16 cellular contexts compared by ENCODE assay signal in genomic region chr20:58141496-58141895, GRCh38.
A peak's percentile ranks its signal among the peaks of the same experiment; 100 is the strongest.
DNase-seq lines count a peak whose midpoint lies in the region; ATAC-seq lines count a peak whose summit lies in the region.
"Had no signal": no experiment of that assay in that cellular context is flagged by ENCODE, and none has a peak within 500 bp of the region (broad histone marks: within the 10 kb centered on the region; RNA-seq: fewer than 3 reads in every experiment).

No MANE protein-coding gene starts in this region.

- 41% methylated on average over 3 of the region's 4 CpGs for WGBS in mesenchymal stem cell

- no peak overlapping the region for H2BK12ac ChIP-seq in mesenchymal stem cell (ENCODE audit: low read length in 2 of 2)

- H3K4ac ChIP-seq in mesenchymal stem cell (ENCODE audit: low read depth in 1 of 2, low read length in 2 of 2), result no peak overlapping the region

- H4K8ac ChIP-seq in mesenchymal stem cell (ENCODE audit: low read length), result no peak overlapping the region

- POLR2A ChIA-PET in activated CD4-positive, alpha-beta T cell treated with anti-CD3 and anti-CD28 coated beads, Interleukin-2, amount 10 ng/mL, durations not matched to agents 7 days and 5 days (lab: Charles Lee), result no interaction called here

- H2AFZ ChIP-seq in mesenchymal stem cell (ENCODE audit: low read depth, low read length), result no peak overlapping the region

- no peak overlapping the region for H3K27ac Mint-ChIP-seq in activated CD4-positive, alpha-beta T cell treated with anti-CD3 and anti-CD28 coated beads, Interleukin-2, amount 10 ng/mL, durations not matched to agents 7 days and 5 days
- no peak overlapping the region for H3K27ac Mint-ChIP-seq in T-helper 17 cell

- no peak overlapping the region for H3K23ac ChIP-seq in mesenchymal stem cell (ENCODE audit: low read length in 2 of 2)

- no peak overlapping the region for H3K4me2 ChIP-seq in mesenchymal stem cell (ENCODE audit: low read length, poor library complexity, severe bottlenecking)

- no peaks in the 10 kb centered on the region for H3K4me1 Mint-ChIP-seq in activated CD4-positive, alpha-beta T cell treated with anti-CD3 and anti-CD28 coated beads, Interleukin-2, amount 10 ng/mL, durations not matched to agents 7 days and 5 days
- peaks cover 2% of the 10 kb centered on the region for H3K4me1 Mint-ChIP-seq in T-helper 17 cell

- CTCF ChIA-PET in activated CD4-positive, alpha-beta T cell treated with anti-CD3 and anti-CD28 coated beads, Interleukin-2, amount 10 ng/mL, durations not matched to agents 7 days and 5 days (lab: Charles Lee), result no interaction called here

- H3K18ac ChIP-seq in mesenchymal stem cell (ENCODE audit: low read depth in 1 of 2, low read length in 2 of 2), result no peak overlapping the region

- H3K79me1 ChIP-seq in mesenchymal stem cell (replicated peaks; ENCODE audit: low read length, poor library complexity, severe bottlenecking), result no peaks in the 10 kb centered on the region

- H3K27me3 Mint-ChIP-seq in activated CD4-positive, alpha-beta T cell treated with anti-CD3 and anti-CD28 coated beads, Interleukin-2, amount 10 ng/mL, durations not matched to agents 7 days and 5 days, result peaks cover 11% of the 10 kb centered on the region
- peaks cover 74% of the 10 kb centered on the region for H3K27me3 Mint-ChIP-seq in T-helper 17 cell

- H4K91ac ChIP-seq in mesenchymal stem cell (ENCODE audit: low read length), result no peak overlapping the region

- H3K36me3 Mint-ChIP-seq in activated CD4-positive, alpha-beta T cell treated with anti-CD3 and anti-CD28 coated beads, Interleukin-2, amount 10 ng/mL, durations not matched to agents 7 days and 5 days (ENCODE audit: low read depth), result no peaks in the 10 kb centered on the region
- H3K36me3 Mint-ChIP-seq in T-helper 17 cell (ENCODE audit: low read depth), result no peaks in the 10 kb centered on the region

- no peak overlapping the region for H3K9ac ChIP-seq in mesenchymal stem cell (ENCODE audit: low read length)
- H3K9ac ChIP-seq: BLaER1 treated with 17β-estradiol and CSF1 and Interleukin-3, amounts not matched to agents 10 nM and 100 nM had no signal

- no peak overlapping the region for H2BK5ac ChIP-seq in mesenchymal stem cell (ENCODE audit: low read depth, low read length, poor library complexity, severe bottlenecking)

- H2BK120ac ChIP-seq in mesenchymal stem cell (ENCODE audit: low read depth, low read length), result no peak overlapping the region

- H3K4me3 Mint-ChIP-seq in activated CD4-positive, alpha-beta T cell treated with anti-CD3 and anti-CD28 coated beads, Interleukin-2, amount 10 ng/mL, durations not matched to agents 7 days and 5 days, result no peak overlapping the region
- H3K4me3 Mint-ChIP-seq in T-helper 17 cell, result no peak overlapping the region

- no peak for ATAC-seq in T-helper 17 cell

- no peaks in the 10 kb centered on the region for H3K4me1 ChIP-seq in mesenchymal stem cell (ENCODE audit: control insufficient read depth, insufficient read depth, low read depth, low read length)
- H3K4me1 ChIP-seq: SJCRH30 had no signal

- no peaks in the 10 kb centered on the region for H3K36me3 ChIP-seq in mesenchymal stem cell (ENCODE audit: control insufficient read depth in 1 of 2, insufficient read depth in 2 of 2, low read depth in 1 of 2, low read length in 2 of 2)
- H3K36me3 ChIP-seq: BLaER1 treated with 17β-estradiol and CSF1 and Interleukin-3, amounts not matched to agents 10 nM and 100 nM; SJCRH30 had no signal

- no peak overlapping the region for H3K4me3 ChIP-seq in mesenchymal stem cell (ENCODE audit: insufficient read depth in 1 of 2, low read depth in 1 of 2, low read length in 2 of 2)
- H3K4me3 ChIP-seq: BLaER1 treated with 17β-estradiol and CSF1 and Interleukin-3, amounts not matched to agents 10 nM and 100 nM; SJCRH30 had no signal

- H3K9me3 Mint-ChIP-seq in activated CD4-positive, alpha-beta T cell treated with anti-CD3 and anti-CD28 coated beads, Interleukin-2, amount 10 ng/mL, durations not matched to agents 7 days and 5 days, result no peaks in the 10 kb centered on the region

- no peaks in the 10 kb centered on the region for H3K9me3 ChIP-seq in T-helper 17 cell (ENCODE audit: control insufficient read depth, low read length, poor library complexity, severe bottlenecking)
- peaks cover 10% of the 10 kb centered on the region for H3K9me3 ChIP-seq in mesenchymal stem cell (ENCODE audit: control insufficient read depth, low read length)
- H3K9me3 ChIP-seq: SJCRH30 had no signal

- no peak overlapping the region for H2BK15ac ChIP-seq in mesenchymal stem cell (ENCODE audit: low read depth, poor library complexity, severe bottlenecking)

- H3K14ac ChIP-seq in mesenchymal stem cell (ENCODE audit: low read length in 2 of 2), result no peak overlapping the region

- H3K27me3 ChIP-seq in mesenchymal stem cell (ENCODE audit: control insufficient read depth in 1 of 2, insufficient read depth in 1 of 2, low read length in 2 of 2), result peaks cover 15 to 76% of the 10 kb centered on the region in 2 experiments

- intact Hi-C loops in head of caudate nucleus (cut with DNase I), result no loop called here

- DNase-seq in activated CD4-positive, alpha-beta T cell treated with anti-CD3 and anti-CD28 coated beads, Interleukin-2, amount 10 ng/mL, durations not matched to agents 7 days and 5 days, result peak; percentile 0
- DNase-seq in activated CD4-positive, alpha-beta T cell treated with anti-CD3 and anti-CD28 coated beads for 4 hours, result no peak
- peak in 40 of 42 donors; percentile 10 to 87 (median 58) for DNase-seq in head of caudate nucleus
- peak; percentile 67 for DNase-seq in pons (ENCODE audit: low spot score)
- DNase-seq in T-helper 17 cell, result no peak
- DNase-seq in KG1 (lab: John Stamatoyannopoulos, UW), result no peak
- DNase-seq in mesenchymal stem cell, result no peak
- DNase-seq in activated gamma-delta T cell (lab: John Stamatoyannopoulos, UW), result no peak
- DNase-seq: 8988T, H7, IMR-90, NCI-H1930, NCI-H2171, NCI-H446 treated with DMSO at 0.1 percent for 48 hours, SJCRH30 had no signal

- no peak overlapping the region for H3K27ac ChIP-seq in mesenchymal stem cell (ENCODE audit: low read length, poor library complexity, severe bottlenecking)
- H3K27ac ChIP-seq: BLaER1 treated with 17β-estradiol and CSF1 and Interleukin-3, amounts not matched to agents 10 nM and 100 nM; SJCRH30 had no signal

- H2AK5ac ChIP-seq in mesenchymal stem cell (ENCODE audit: low read length, severe bottlenecking), result no peak overlapping the region

Comparison
In these comparisons a context has a peak if more than half of its experiments do, and no peak if none do; other contexts are left out.
1. DNase-seq: peak in activated CD4-positive, alpha-beta T cell treated with anti-CD3 and anti-CD28 coated beads, Interleukin-2, amount 10 ng/mL, durations not matched to agents 7 days and 5 days (single experiment), head of caudate nucleus (40 of 42) and pons (single experiment); none in activated CD4-positive, alpha-beta T cell treated with anti-CD3 and anti-CD28 coated beads for 4 hours (0 of 2), T-helper 17 cell (0 of 3), KG1 (single experiment), mesenchymal stem cell (single experiment) and activated gamma-delta T cell (single experiment).